In the genomic region with DNA sequence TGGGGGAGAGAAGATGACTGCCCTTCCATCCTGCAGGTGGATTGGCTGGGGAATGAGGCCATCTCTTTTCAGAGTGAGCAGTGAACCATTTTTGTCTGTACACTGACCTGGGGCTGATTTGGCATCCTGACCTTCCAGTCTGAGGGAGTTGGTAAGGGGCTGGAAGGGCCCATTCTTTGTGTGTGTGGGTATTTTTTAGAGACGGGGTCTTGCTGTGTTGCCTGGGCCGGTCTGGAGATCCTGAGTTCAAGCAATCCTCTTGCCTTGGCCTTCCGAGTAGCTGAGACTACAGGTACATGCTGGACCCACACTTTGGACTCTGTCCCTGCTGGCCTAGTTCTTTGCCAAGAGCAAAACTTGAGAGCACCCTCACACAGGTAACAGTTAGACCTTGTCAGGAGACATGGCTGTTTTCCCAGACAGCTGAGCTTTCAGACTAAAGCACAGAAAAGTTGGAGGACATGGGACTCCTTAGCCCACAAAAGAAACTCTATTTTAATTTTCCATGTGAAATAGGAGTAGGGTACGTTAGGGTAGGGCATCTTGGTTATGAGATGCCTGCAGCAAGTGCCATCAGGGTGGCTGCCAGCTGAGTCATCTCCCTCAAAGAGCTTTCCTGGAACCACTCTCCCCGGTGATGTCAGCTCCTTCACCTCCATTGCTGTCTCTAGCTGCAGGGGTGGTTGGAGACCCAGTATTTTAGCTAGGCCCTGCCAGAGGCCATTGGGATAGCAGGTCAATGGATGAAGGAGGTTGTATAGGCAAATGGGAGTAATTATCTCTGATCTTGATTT, we compare ENCODE assay signal across 1 cellular context.
TF ChIP-seq lines count a peak whose summit lies in the region.

No MANE protein-coding gene starts in this region.

TF ChIP-seq in A549, 52 proteins besides CTCF, POLR2A, EP300 and RAD21 (continued from another document):
- TF ChIP-seq, protein P1, sequence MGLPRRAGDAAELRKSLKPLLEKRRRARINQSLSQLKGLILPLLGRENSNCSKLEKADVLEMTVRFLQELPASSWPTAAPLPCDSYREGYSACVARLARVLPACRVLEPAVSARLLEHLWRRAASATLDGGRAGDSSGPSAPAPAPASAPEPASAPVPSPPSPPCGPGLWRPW (IDR thresholded peaks at IDR 0.05) = no peak
- TF ChIP-seq FOSL2 (IDR thresholded peaks at IDR 0.05) = peak; percentile 38; the same call in 1 of the 2 replicates
- peak; percentile 67 for TF ChIP-seq FOSL2 (CRISPR knock-in tag; IDR thresholded peaks at IDR 0.05)
- TF ChIP-seq CHD4 (IDR thresholded peaks at IDR 0.05; ENCODE audit: borderline replicate concordance) = no peak
- no peak for TF ChIP-seq ZSCAN20 (CRISPR knock-in tag; IDR thresholded peaks at IDR 0.05)
- TF ChIP-seq ESRRA (IDR thresholded peaks at IDR 0.05; ENCODE audit: borderline replicate concordance, low read length) = no peak
- TF ChIP-seq, protein P2, sequence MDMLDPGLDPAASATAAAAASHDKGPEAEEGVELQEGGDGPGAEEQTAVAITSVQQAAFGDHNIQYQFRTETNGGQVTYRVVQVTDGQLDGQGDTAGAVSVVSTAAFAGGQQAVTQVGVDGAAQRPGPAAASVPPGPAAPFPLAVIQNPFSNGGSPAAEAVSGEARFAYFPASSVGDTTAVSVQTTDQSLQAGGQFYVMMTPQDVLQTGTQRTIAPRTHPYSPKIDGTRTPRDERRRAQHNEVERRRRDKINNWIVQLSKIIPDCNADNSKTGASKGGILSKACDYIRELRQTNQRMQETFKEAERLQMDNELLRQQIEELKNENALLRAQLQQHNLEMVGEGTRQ (IDR thresholded peaks at IDR 0.05) = no peak
- no peak for TF ChIP-seq MYC (IDR thresholded peaks at IDR 0.05; ENCODE audit: borderline replicate concordance, low read length)
- TF ChIP-seq HOXA7 (CRISPR knock-in tag; IDR thresholded peaks at IDR 0.05) = no peak
- no peak for TF ChIP-seq KDM5A (IDR thresholded peaks at IDR 0.05)
- TF ChIP-seq EHMT2 (IDR thresholded peaks at IDR 0.05; ENCODE audit: low read depth) = no peak
- TF ChIP-seq FOXS1 (CRISPR knock-in tag; IDR thresholded peaks at IDR 0.05) = no peak
- TF ChIP-seq ZC3H11A (IDR thresholded peaks at IDR 0.05) = no peak
- no peak for TF ChIP-seq CBX8 (IDR thresholded peaks at IDR 0.05)
- no peak for TF ChIP-seq SMC3 (IDR thresholded peaks at IDR 0.05)
- no peak for TF ChIP-seq POLR2AphosphoS2 (conservative IDR thresholded peaks at IDR 0.05; ENCODE audit: low read length)
- TF ChIP-seq TP53 (CRISPR knock-in tag; IDR thresholded peaks at IDR 0.05) = no peak
- peak; percentile 35; the same call in 1 of the 2 replicates for TF ChIP-seq JUNB (IDR thresholded peaks at IDR 0.05)
- peak; percentile 1 for TF ChIP-seq MAFK (IDR thresholded peaks at IDR 0.05; ENCODE audit: partially characterized antibody)
- TF ChIP-seq, protein P3, sequence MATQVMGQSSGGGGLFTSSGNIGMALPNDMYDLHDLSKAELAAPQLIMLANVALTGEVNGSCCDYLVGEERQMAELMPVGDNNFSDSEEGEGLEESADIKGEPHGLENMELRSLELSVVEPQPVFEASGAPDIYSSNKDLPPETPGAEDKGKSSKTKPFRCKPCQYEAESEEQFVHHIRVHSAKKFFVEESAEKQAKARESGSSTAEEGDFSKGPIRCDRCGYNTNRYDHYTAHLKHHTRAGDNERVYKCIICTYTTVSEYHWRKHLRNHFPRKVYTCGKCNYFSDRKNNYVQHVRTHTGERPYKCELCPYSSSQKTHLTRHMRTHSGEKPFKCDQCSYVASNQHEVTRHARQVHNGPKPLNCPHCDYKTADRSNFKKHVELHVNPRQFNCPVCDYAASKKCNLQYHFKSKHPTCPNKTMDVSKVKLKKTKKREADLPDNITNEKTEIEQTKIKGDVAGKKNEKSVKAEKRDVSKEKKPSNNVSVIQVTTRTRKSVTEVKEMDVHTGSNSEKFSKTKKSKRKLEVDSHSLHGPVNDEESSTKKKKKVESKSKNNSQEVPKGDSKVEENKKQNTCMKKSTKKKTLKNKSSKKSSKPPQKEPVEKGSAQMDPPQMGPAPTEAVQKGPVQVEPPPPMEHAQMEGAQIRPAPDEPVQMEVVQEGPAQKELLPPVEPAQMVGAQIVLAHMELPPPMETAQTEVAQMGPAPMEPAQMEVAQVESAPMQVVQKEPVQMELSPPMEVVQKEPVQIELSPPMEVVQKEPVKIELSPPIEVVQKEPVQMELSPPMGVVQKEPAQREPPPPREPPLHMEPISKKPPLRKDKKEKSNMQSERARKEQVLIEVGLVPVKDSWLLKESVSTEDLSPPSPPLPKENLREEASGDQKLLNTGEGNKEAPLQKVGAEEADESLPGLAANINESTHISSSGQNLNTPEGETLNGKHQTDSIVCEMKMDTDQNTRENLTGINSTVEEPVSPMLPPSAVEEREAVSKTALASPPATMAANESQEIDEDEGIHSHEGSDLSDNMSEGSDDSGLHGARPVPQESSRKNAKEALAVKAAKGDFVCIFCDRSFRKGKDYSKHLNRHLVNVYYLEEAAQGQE (IDR thresholded peaks at IDR 0.05) = no peak
TF ChIP-seq in A549: peak in this region for 8.
